ENCODE assay signal across 34 cellular contexts in the genomic region with DNA sequence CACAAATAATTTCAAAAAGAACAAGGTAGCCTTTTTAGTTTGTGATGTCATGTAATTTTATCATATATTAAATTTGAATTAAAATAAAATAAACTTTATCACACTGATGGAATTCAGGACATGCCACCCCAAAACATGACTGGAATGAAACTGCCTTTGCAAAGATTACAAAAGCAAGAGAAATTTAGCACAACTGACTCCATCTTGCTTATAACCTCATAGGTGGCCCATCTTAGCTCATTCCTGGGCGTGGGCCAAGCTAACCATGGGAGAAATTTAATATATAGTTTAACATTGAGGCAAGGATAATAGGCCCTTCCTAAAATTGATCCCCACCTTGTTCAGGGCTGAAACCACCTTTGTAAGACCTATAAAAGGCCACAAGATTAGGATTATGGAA.
"Had no signal": no experiment of that assay in that cellular context is flagged by ENCODE, and none has a peak within 500 bp of the region (broad histone marks: within the 10 kb centered on the region; RNA-seq: fewer than 3 reads in every experiment).

No MANE protein-coding gene starts in this region.

- H3K9ac ChIP-seq: KMS-11 had no signal

- H3K27me3 ChIP-seq: MG63 had no signal

- H3K36me3 ChIP-seq: MG63 had no signal

- H3K4me2 ChIP-seq: KMS-11 had no signal

- H3K27ac ChIP-seq: KMS-11 had no signal

- DNase-seq: Karpas-422, Kasumi-1, MG63, MM.1S, NCI-H1048, NCI-H1092, NCI-H1092 treated with DMSO at 0.1 percent for 48 hours, NCI-H1105, NCI-H1105 treated with DMSO at 0.1 percent for 48 hours, NCI-H1417, NCI-H1417 treated with DMSO at 0.1 percent for 48 hours, NCI-H1436, NCI-H1436 treated with DMSO at 0.1 percent for 48 hours, NCI-H146, NCI-H1694, NCI-H1694 treated with DMSO at 0.1 percent for 48 hours, NCI-H187, NCI-H187 treated with DMSO at 0.1 percent for 48 hours, NCI-H1930, NCI-H2029, NCI-H2029 treated with DMSO at 0.1 percent for 48 hours, NCI-H2081, NCI-H2081 treated with DMSO at 0.1 percent for 48 hours, NCI-H2107, NCI-H2171, NCI-H2171 treated with DMSO at 0.1 percent for 48 hours, NCI-H2227 treated with DMSO at 0.1 percent for 48 hours, NCI-H226, NCI-H345, NCI-H446, NCI-H446 treated with DMSO at 0.1 percent for 48 hours, NCI-H510A, NCI-H510A treated with DMSO at 0.1 percent for 48 hours had no signal

- H3K9me3 ChIP-seq: MG63 had no signal

- H3K4me3 ChIP-seq: MG63 had no signal
